ENCODE assay signal across 1 cellular context in the genomic region with DNA sequence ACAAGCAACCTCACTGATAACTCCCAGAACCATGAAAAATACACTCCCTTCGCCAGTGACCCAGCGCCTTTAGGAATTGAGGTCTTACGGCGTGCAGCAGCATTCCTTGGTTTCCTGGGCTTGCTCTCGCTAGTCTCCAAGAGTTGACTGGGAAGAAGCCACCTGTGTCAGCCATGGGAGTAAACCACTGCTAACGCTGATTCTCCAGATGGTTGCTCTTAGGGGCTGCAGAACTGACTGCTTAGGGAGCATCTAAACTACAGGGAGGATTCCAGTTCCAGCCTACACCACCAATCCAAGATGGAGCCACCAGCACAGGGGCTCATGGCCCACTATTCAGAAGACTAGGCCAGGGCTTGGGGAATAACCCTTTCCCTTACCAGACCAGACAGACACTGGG.
TF ChIP-seq lines count a peak whose summit lies in the region.

No MANE protein-coding gene starts in this region.

TF ChIP-seq in H1, 55 proteins besides CTCF, POLR2A, EP300 and RAD21:
- TF ChIP-seq CBX5 (IDR thresholded peaks at IDR 0.05; ENCODE audit: low read depth, low read length) (no peak), SAP30 (IDR thresholded peaks at IDR 0.05; ENCODE audit: insufficient read depth, insufficient replicate concordance, low read length) (no peak), ZNF274 (IDR thresholded peaks at IDR 0.05; ENCODE audit: borderline replicate concordance, extremely low read depth, low read length) (no peak), SIX5 (IDR thresholded peaks at IDR 0.05; ENCODE audit: low read depth, low read length) (no peak), JUN (IDR thresholded peaks at IDR 0.05; ENCODE audit: low read depth, low read length) (no peak), TEAD4 (IDR thresholded peaks at IDR 0.05; ENCODE audit: low read depth, low read length) (no peak), NRF1 (IDR thresholded peaks at IDR 0.05; ENCODE audit: low read depth, low read length) (no peak), RNF2 (IDR thresholded peaks at IDR 0.05; ENCODE audit: borderline replicate concordance, low read depth, low read length, missing control alignments, poor library complexity, severe bottlenecking) (no peak), BRCA1 (IDR thresholded peaks at IDR 0.05; ENCODE audit: low read depth, low read length) (no peak), GTF2F1 (IDR thresholded peaks at IDR 0.05; ENCODE audit: borderline replicate concordance, low read depth, low read length) (no peak), HDAC2 (IDR thresholded peaks at IDR 0.05; ENCODE audit: borderline replicate concordance in 1 of 2, low read depth in 2 of 2, low read length in 2 of 2) (no peak), SRF (IDR thresholded peaks at IDR 0.05; ENCODE audit: low read depth, low read length) (no peak), KDM5A (IDR thresholded peaks at IDR 0.05; ENCODE audit: low read length) (no peak), TAF1 (IDR thresholded peaks at IDR 0.05; ENCODE audit: low read depth, low read length) (no peak), RFX5 (IDR thresholded peaks at IDR 0.05; ENCODE audit: borderline replicate concordance, low read depth, low read length) (no peak), KDM4A (IDR thresholded peaks at IDR 0.05; ENCODE audit: low read depth, low read length, severe bottlenecking) (no peak), HDAC6 (IDR thresholded peaks at IDR 0.05; ENCODE audit: low read depth, low read length) (no peak), TBP (IDR thresholded peaks at IDR 0.05; ENCODE audit: low read depth, low read length) (no peak), BCL11A (IDR thresholded peaks at IDR 0.05; ENCODE audit: low read depth in 2 of 2, low read length in 2 of 2) (no peak)
- TF ChIP-seq, protein P1, sequence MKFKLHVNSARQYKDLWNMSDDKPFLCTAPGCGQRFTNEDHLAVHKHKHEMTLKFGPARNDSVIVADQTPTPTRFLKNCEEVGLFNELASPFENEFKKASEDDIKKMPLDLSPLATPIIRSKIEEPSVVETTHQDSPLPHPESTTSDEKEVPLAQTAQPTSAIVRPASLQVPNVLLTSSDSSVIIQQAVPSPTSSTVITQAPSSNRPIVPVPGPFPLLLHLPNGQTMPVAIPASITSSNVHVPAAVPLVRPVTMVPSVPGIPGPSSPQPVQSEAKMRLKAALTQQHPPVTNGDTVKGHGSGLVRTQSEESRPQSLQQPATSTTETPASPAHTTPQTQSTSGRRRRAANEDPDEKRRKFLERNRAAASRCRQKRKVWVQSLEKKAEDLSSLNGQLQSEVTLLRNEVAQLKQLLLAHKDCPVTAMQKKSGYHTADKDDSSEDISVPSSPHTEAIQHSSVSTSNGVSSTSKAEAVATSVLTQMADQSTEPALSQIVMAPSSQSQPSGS (IDR thresholded peaks at IDR 0.05; ENCODE audit: low read length): no peak
